In the genomic region with DNA sequence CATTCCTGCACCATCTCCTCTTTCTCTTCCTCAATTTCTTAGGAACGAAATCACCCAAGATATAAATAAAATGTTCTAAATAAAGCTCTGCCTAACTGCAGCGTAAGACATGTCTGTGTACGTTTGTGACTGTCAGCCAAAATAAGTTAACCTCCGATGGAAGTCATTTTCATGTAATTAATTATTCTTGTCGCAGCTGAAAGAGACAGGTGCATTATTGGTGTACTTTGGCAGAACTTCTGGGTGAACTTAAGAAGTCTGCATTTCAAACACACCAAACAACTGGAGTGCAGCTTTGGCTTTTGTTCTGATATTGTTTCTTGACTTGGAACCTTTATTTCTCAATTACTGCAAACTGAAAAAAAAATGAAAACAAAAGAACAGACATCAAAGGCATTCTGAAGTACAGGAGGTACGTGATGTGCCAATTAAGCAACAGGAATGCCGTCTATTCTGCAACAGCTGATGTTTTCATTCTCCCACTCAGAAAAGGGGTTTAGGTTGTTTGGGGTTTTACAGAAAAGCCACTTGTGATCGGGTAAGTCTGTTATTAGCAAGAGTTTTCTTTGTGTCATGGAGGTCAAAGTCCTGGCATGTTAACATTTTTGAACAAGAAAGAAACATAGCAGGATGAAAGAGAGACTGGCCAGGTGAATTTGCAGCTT, we compare ENCODE assay signal across 20 cellular contexts.
DNase-seq lines count a peak whose midpoint lies in the region; ATAC-seq, FAIRE-seq and TF ChIP-seq lines count a peak whose summit lies in the region.
"Had no signal": no experiment of that assay in that cellular context is flagged by ENCODE, and none has a peak within 500 bp of the region (broad histone marks: within the 10 kb centered on the region; RNA-seq: fewer than 3 reads in every experiment).

No MANE protein-coding gene starts in this region.

- CTCF ChIA-PET in CD8-positive, alpha-beta T cell (lab: Charles Lee), result interaction anchor here (0.6 to 1.1 kb wide), 2 partner anchors 331 to 353 kb away, joined by 3 read pairs; no protein-coding TSS in a partner anchor

- DNase-seq in left ventricle myocardium inferior, result no peak
- no peak for DNase-seq in Right ventricle myocardium inferior (ENCODE audit: missing footprints)
- DNase-seq in chondrocyte (ENCODE audit: low spot score), result no peak
- DNase-seq in lung (ENCODE audit: low spot score), result peak; percentile 5
- no peak for DNase-seq in urothelium cell line (ENCODE audit: low spot score)
- no peak for DNase-seq in NCI-H2196 (lab: John Stamatoyannopoulos, UW; ENCODE audit: unreplicated experiment)
- DNase-seq in CD8-positive, alpha-beta T cell, result no peak
- DNase-seq: activated T-cell treated with anti-CD3 and anti-CD28 coated beads, Interleukin-2, amount 50 U/mL, for 1 hour; caudate nucleus; CD4-positive, alpha-beta memory T cell; effector memory CD4-positive, alpha-beta T cell; foreskin fibroblast; NCI-H446 treated with DMSO at 0.1 percent for 48 hours; PC-9; stimulated activated CD4-positive, alpha-beta T cell treated with anti-CD3 and anti-CD28 coated beads, Interleukin-15, amount 100 ng/mL, for 24 hours had no signal

- WGBS in lung, 2 donors, result 8 to 23% methylated on average over 8 of the region's 8 CpGs

- TF ChIP-seq CTCF in left ventricle myocardium inferior (IDR thresholded peaks at IDR 0.05; ENCODE audit: borderline replicate concordance) (no peak), chondrocyte (IDR thresholded peaks at IDR 0.05) (no peak), lung (IDR thresholded peaks at IDR 0.05; ENCODE audit: control extremely low read depth, extremely low read depth) (no peak)
- TF ChIP-seq CTCF in CD8-positive, alpha-beta T cell (IDR thresholded peaks at IDR 0.05), result no peak

- peaks cover 45% of the 10 kb centered on the region for H3K4me1 Mint-ChIP-seq in chondrocyte (ENCODE audit: low read depth)
- peaks cover 9% of the 10 kb centered on the region for H3K4me1 Mint-ChIP-seq in CD8-positive, alpha-beta T cell (ENCODE audit: low read depth)

- H3K4me1 ChIP-seq in left ventricle myocardium inferior (peaks cover 39% of the 10 kb centered on the region), lung (ENCODE audit: control insufficient read depth in 2 of 2, insufficient read depth in 2 of 2, low read length in 2 of 2) (peaks cover 0 to 5% of the 10 kb centered on the region in 2 donors)
- no peaks in the 10 kb centered on the region for H3K4me1 ChIP-seq in CD8-positive, alpha-beta T cell (ENCODE audit: insufficient read depth, low read length)

- peak overlapping the region; percentile 38 for H3K27ac ChIP-seq in left ventricle myocardium inferior (replicated peaks)
- peak overlapping the region; percentile 12 to 63 for H3K27ac ChIP-seq in lung (ENCODE audit: low read depth in 1 of 2, low read length in 1 of 2)
- H3K27ac ChIP-seq in CD8-positive, alpha-beta T cell (ENCODE audit: low read depth, low read length), result no peak overlapping the region
- H3K27ac ChIP-seq: PC-9 had no signal

- POLR2A ChIA-PET in CD8-positive, alpha-beta T cell (lab: Charles Lee), result no interaction called here

- H3K9me3 ChIP-seq in left ventricle myocardium inferior (replicated peaks) (no peaks in the 10 kb centered on the region), lung (ENCODE audit: control insufficient read depth in 2 of 2, insufficient read depth in 1 of 2, low read length in 1 of 2) (no peaks in the 10 kb centered on the region)
- no peaks in the 10 kb centered on the region for H3K9me3 ChIP-seq in CD8-positive, alpha-beta T cell (ENCODE audit: low read length)

- H3K4me3 ChIP-seq in left ventricle myocardium inferior (peak overlapping the region; percentile 9), lung (no peak overlapping the region)
- no peak overlapping the region for H3K4me3 ChIP-seq in CD8-positive, alpha-beta T cell (ENCODE audit: low read depth, low read length)
- H3K4me3 ChIP-seq: PC-9 had no signal

- H3K27me3 ChIP-seq in left ventricle myocardium inferior (ENCODE audit: low read depth) (no peaks in the 10 kb centered on the region), lung (ENCODE audit: control insufficient read depth, insufficient read depth) (no peaks in the 10 kb centered on the region)
- no peaks in the 10 kb centered on the region for H3K27me3 ChIP-seq in CD8-positive, alpha-beta T cell (ENCODE audit: insufficient read depth, low read length)

- H3K36me3 Mint-ChIP-seq in chondrocyte (ENCODE audit: low read depth), result no peaks in the 10 kb centered on the region
- H3K36me3 Mint-ChIP-seq in CD8-positive, alpha-beta T cell, result no peaks in the 10 kb centered on the region
- H3K36me3 Mint-ChIP-seq: activated naive CD4-positive, alpha-beta T cell treated with anti-CD3 and anti-CD28 coated beads, Interleukin-2, amount 50 U/mL, for 72 hours; CD4-positive, alpha-beta memory T cell; natural killer cell treated with Interleukin-12 subunit alpha and Interleukin-12 subunit beta and Interleukin-15 and Interleukin-18, amount 100 ng/mL, for 72 hours had no signal

- no peaks in the 10 kb centered on the region for H3K27me3 Mint-ChIP-seq in chondrocyte (ENCODE audit: low read depth)
- H3K27me3 Mint-ChIP-seq in CD8-positive, alpha-beta T cell (ENCODE audit: low read depth), result peaks cover 11% of the 10 kb centered on the region

- intact Hi-C loops in left ventricle myocardium inferior (cut with micrococcal nuclease), result no loop called here
- intact Hi-C loops in Right ventricle myocardium inferior (cut with DNase I), result loop anchor here (5.0 kb wide), 1 partner anchor 84 kb away; the partner anchor contains the start of gene SDK1
- intact Hi-C loops in CD8-positive, alpha-beta T cell (cut with DNase I, micrococcal nuclease), result no loop called here

- peak overlapping the region; percentile 11 for H3K4me3 Mint-ChIP-seq in chondrocyte (ENCODE audit: unreplicated experiment)
- H3K4me3 Mint-ChIP-seq in CD8-positive, alpha-beta T cell, result no peak overlapping the region
- H3K4me3 Mint-ChIP-seq: natural killer cell treated with Interleukin-12 subunit alpha and Interleukin-12 subunit beta and Interleukin-15 and Interleukin-18, amount 100 ng/mL, for 72 hours; stimulated activated naive CD8-positive, alpha-beta T cell treated with anti-CD3 and anti-CD28 coated beads, Interleukin-15, Interleukin-2, amounts not matched to agents 100 ng/mL and 50 ng/mL, for 24 hours had no signal

- no peaks in the 10 kb centered on the region for H3K9me3 Mint-ChIP-seq in chondrocyte (ENCODE audit: low read depth)
- H3K9me3 Mint-ChIP-seq in CD8-positive, alpha-beta T cell, result no peaks in the 10 kb centered on the region
- H3K9me3 Mint-ChIP-seq: activated naive CD4-positive, alpha-beta T cell treated with anti-CD3 and anti-CD28 coated beads, Interleukin-2, amount 50 U/mL, for 72 hours; CD4-positive, alpha-beta memory T cell; natural killer cell treated with Interleukin-12 subunit alpha and Interleukin-12 subunit beta and Interleukin-15 and Interleukin-18, amount 100 ng/mL, for 72 hours; stimulated activated naive CD8-positive, alpha-beta T cell treated with anti-CD3 and anti-CD28 coated beads, Interleukin-15, Interleukin-2, amounts not matched to agents 100 ng/mL and 50 ng/mL, for 24 hours had no signal

- H3K36me3 ChIP-seq in left ventricle myocardium inferior (no peaks in the 10 kb centered on the region), lung (ENCODE audit: control insufficient read depth in 2 of 2, insufficient read depth in 2 of 2, low read length in 2 of 2) (no peaks in the 10 kb centered on the region)
- no peaks in the 10 kb centered on the region for H3K36me3 ChIP-seq in CD8-positive, alpha-beta T cell (ENCODE audit: insufficient read depth, low read length)

- ATAC-seq in Right ventricle myocardium inferior, result no peak
- ATAC-seq in lung (ENCODE audit: insufficient read depth, low FRiP score), result no peak
- no peak for ATAC-seq in HG03520 (IDR thresholded peaks at IDR 0.05; ENCODE audit: unreplicated experiment)
- no peak for ATAC-seq in CD8-positive, alpha-beta T cell
- ATAC-seq: activated naive CD4-positive, alpha-beta T cell treated with anti-CD3 and anti-CD28 coated beads, Interleukin-2, amount 50 U/mL, for 72 hours; natural killer cell treated with Interleukin-12 subunit alpha and Interleukin-12 subunit beta and Interleukin-15 and Interleukin-18, amount 100 ng/mL, for 72 hours; SK-N-SH treated with all-trans-retinoic acid at 6 μM for 48 hours had no signal

- peak overlapping the region; percentile 64 for H3K27ac Mint-ChIP-seq in chondrocyte (ENCODE audit: unreplicated experiment)
- no peak overlapping the region for H3K27ac Mint-ChIP-seq in CD8-positive, alpha-beta T cell
- H3K27ac Mint-ChIP-seq: activated naive CD4-positive, alpha-beta T cell treated with anti-CD3 and anti-CD28 coated beads, Interleukin-2, amount 50 U/mL, for 72 hours; CD4-positive, alpha-beta memory T cell; natural killer cell treated with Interleukin-12 subunit alpha and Interleukin-12 subunit beta and Interleukin-15 and Interleukin-18, amount 100 ng/mL, for 72 hours; stimulated activated naive CD8-positive, alpha-beta T cell treated with anti-CD3 and anti-CD28 coated beads, Interleukin-15, Interleukin-2, amounts not matched to agents 100 ng/mL and 50 ng/mL, for 24 hours had no signal

- peak; percentile 82 for FAIRE-seq in urothelium cell line (lab: Jason Lieb, UNC)
